Comparison of ENCODE assay signal across 8 cellular contexts in genomic region chr11:65662247-65662801, GRCh38. TPM values are rescaled to one million over a fixed set of nuclear protein-coding genes. Genes with fewer than 3 reads are reported as not detected.
DNase-seq lines count a peak whose midpoint lies in the region; ATAC-seq, FAIRE-seq and TF ChIP-seq lines count a peak whose summit lies in the region.

No MANE protein-coding gene starts in this region.

- WGBS in A549 (ENCODE audit: missing lambda C conversion rate), result 2% methylated on average over 7 of the region's 29 CpGs
- under 1% methylated on average over 29 of the region's 29 CpGs for WGBS in right cardiac atrium
- 0 to 2% (median 1%) methylated on average over 7 to 29 of the region's 29 CpGs for WGBS in spleen, 5 donors

- H3K27ac ChIP-seq in A549 (peak overlapping the region; percentile 96 to 98), right cardiac atrium (ENCODE audit: low read length) (peak overlapping the region; percentile 97), spleen (peak overlapping the region; percentile 93 to 99 (median 98))

- H3K4me3 Mint-ChIP-seq in WTC11, result peak overlapping the region; percentile 81

- ATAC-seq in A549 (peak; percentile 9 to 16; a peak in 5 of 6 replicates), GM21423 (IDR thresholded peaks at IDR 0.05; ENCODE audit: unreplicated experiment) (peak; percentile 12), WTC11 (no peak), right cardiac atrium (peak; percentile 8 to 28), HG03108 (IDR thresholded peaks at IDR 0.05; ENCODE audit: unreplicated experiment) (no peak)

- H3K9me3 Mint-ChIP-seq in WTC11, result no peaks in the 10 kb centered on the region

- no peak for FAIRE-seq in A549 (lab: Jason Lieb, UNC)

- H3K4me1 ChIP-seq in A549, result peaks cover 13% of the 10 kb centered on the region
- H3K4me1 ChIP-seq in right cardiac atrium (ENCODE audit: control insufficient read depth, insufficient read depth, low read length), result peaks cover 7% of the 10 kb centered on the region
- H3K4me1 ChIP-seq in spleen, result peaks cover 17 to 67% (median 46%) of the 10 kb centered on the region in 6 donors

- peaks cover 34% of the 10 kb centered on the region for H3K36me3 Mint-ChIP-seq in WTC11

- no peak for TF ChIP-seq RAD21 in A549 (conservative IDR thresholded peaks at IDR 0.05 in 1 of 2, IDR thresholded peaks at IDR 0.05 in 1 of 2)

- POLR2A ChIA-PET in A549 (lab: Yijun Ruan, JAX) (interaction anchor here (0.6 to 3.4 kb wide), 13 partner anchors 9 to 207 kb away, joined by 3 to 27 read pairs (median 4); partner anchors contain the start of genes PCNX3, RNASEH2C, SIPA1 and ZNRD2), WTC11 (lab: Charles Lee) (interaction anchor here (0.6 to 1.9 kb wide), 5 partner anchors 9 to 197 kb away, joined by 3 to 16 read pairs (median 5); partner anchors contain the start of genes MUS81, RNASEH2C and SIPA1)

- peaks cover 9 to 50% (median 43%) of the 10 kb centered on the region in 6 donors for H3K36me3 ChIP-seq in spleen

- TF ChIP-seq EP300 in A549 (IDR thresholded peaks at IDR 0.05), result no peak

- H3K27me3 Mint-ChIP-seq in WTC11 (ENCODE audit: low read depth), result no peaks in the 10 kb centered on the region; the same call in 1 of the 2 replicates

- peak overlapping the region; percentile 49; the same call in 1 of the 2 replicates for H3K27ac Mint-ChIP-seq in WTC11

- no peaks in the 10 kb centered on the region for H3K9me3 ChIP-seq in A549
- no peaks in the 10 kb centered on the region for H3K9me3 ChIP-seq in right cardiac atrium (ENCODE audit: control insufficient read depth, low read length)
- no peaks in the 10 kb centered on the region for H3K9me3 ChIP-seq in spleen

- peaks cover 4% of the 10 kb centered on the region for H3K4me1 Mint-ChIP-seq in WTC11

- TF ChIP-seq CTCF in A549 (IDR thresholded peaks at IDR 0.05) (no peak), WTC11 (IDR thresholded peaks at IDR 0.05) (no peak), spleen (IDR thresholded peaks at IDR 0.05 in 8 of 11, conservative IDR thresholded peaks at IDR 0.05 in 3 of 11) (no peak)

- intact Hi-C loops in right cardiac atrium (cut with DNase I), result no loop called here
- intact Hi-C loops in spleen (cut with DNase I; ENCODE audit: low total_unique reads), result no loop called here

- CTCF ChIA-PET in A549 (lab: Yijun Ruan, JAX) (interaction anchor here (1.2 to 2.4 kb wide), 6 partner anchors 8 to 222 kb away, joined by 3 to 12 read pairs (median 4); no protein-coding TSS in a partner anchor), WTC11 (lab: Charles Lee) (interaction anchor here (0.6 to 2.6 kb wide), 16 partner anchors 9 to 935 kb away, joined by 3 to 16 read pairs (median 4); partner anchors contain the start of genes FIBP, KAT5, MUS81 and PCNX3)

- H3K4me3 ChIP-seq in A549 (peak overlapping the region; percentile 100), right cardiac atrium (ENCODE audit: low read length) (peak overlapping the region; percentile 85), spleen (peak overlapping the region; percentile 62 to 97 (median 86))

- H3K4me2 ChIP-seq in A549, result peak overlapping the region; percentile 94

- DNase-seq in A549 (ENCODE audit: low read depth in 1 of 2, low spot score in 1 of 2) (no peak), WTC11 (ENCODE audit: low spot score) (no peak), right cardiac atrium (no peak), spleen (no peak), NCI-H2196 (lab: John Stamatoyannopoulos, UW; ENCODE audit: unreplicated experiment) (no peak), ecto neural progenitor cell (ENCODE audit: low spot score) (no peak)

- H3K27me3 ChIP-seq in right cardiac atrium (ENCODE audit: control insufficient read depth, insufficient read depth), result no peaks in the 10 kb centered on the region
- H3K27me3 ChIP-seq in spleen (replicated peaks in 1 of 7), result no peaks in the 10 kb centered on the region

- TF ChIP-seq POLR2A in A549 (IDR thresholded peaks at IDR 0.05; ENCODE audit: low read length) (no peak), spleen (IDR thresholded peaks at IDR 0.05) (no peak)

TF ChIP-seq in A549, 52 proteins besides CTCF, POLR2A, EP300 and RAD21 (continues in another document):
- TF ChIP-seq CHD4 (IDR thresholded peaks at IDR 0.05; ENCODE audit: borderline replicate concordance) (no peak), FOSB (CRISPR knock-in tag; IDR thresholded peaks at IDR 0.05) (no peak), TP53 (CRISPR knock-in tag; IDR thresholded peaks at IDR 0.05) (no peak), MAX (IDR thresholded peaks at IDR 0.05) (no peak)

TF ChIP-seq in WTC11, 78 proteins besides CTCF, POLR2A, EP300 and RAD21:
- 0 out of 2 replicates have a peak, but pooled peaks have one; percentile 12 for TF ChIP-seq NFYB (CRISPR knock-in tag; conservative IDR thresholded peaks at IDR 0.05; ENCODE audit: low read depth)
- 0 out of 2 replicates have a peak, but pooled peaks have one; percentile 24 for TF ChIP-seq E2F4 (CRISPR knock-in tag; IDR thresholded peaks at IDR 0.05; ENCODE audit: borderline replicate concordance, low read depth)
- TF ChIP-seq ETV6 (CRISPR knock-in tag; IDR thresholded peaks at IDR 0.05), result no peak
TF ChIP-seq in WTC11: peak in this region for 2.

RNA-seq across cellular contexts. Expression of gene RELA, which starts 0.4 kb away (rescaled TPM):
- 28.9 and 31.8 TPM in 2 replicates for polyA plus RNA-seq in A549 (2011; rRNA removed)
- polyA plus RNA-seq in A549 (2012; cell fraction: cytosol; rRNA removed), result 52.5 and 61.2 TPM in 2 replicates
- polyA plus RNA-seq in A549 (2012; cell fraction: nucleus; rRNA removed), result 90.0 and 117 TPM in 2 replicates
- polyA plus RNA-seq in A549 (2017; fragmentation: RNase III; extraction: RNeasy Plus Mini Kit Qiagen cat#74134 plus additional on column Dnase treatment), result 50.7 to 55.8 TPM (median 55.1 TPM) in 3 replicates
- polyA minus RNA-seq in A549 (2011; rRNA and poly(A)+ RNA removed), result 44.1 and 63.9 TPM in 2 replicates
- total RNA-seq in WTC11 (2021), result 26.3 to 35.1 TPM (median 29.0 TPM) in 3 replicates
- total RNA-seq in right cardiac atrium, result 10 to 100 TPM; 40.1 to 54.6 (median 40.9) TPM
- polyA plus RNA-seq in right cardiac atrium, result 30.6 TPM
- total RNA-seq in spleen, result 100 to 1,000 TPM in 1 of 7 donors, 10 to 100 TPM in 6; 68.2 to 115 (median 85.3) TPM
- polyA plus RNA-seq in spleen, result 10 to 100 TPM; 25.8 to 43.0 (median 25.9) TPM

RNA-seq across cellular contexts. Expression of gene SIPA1, which starts 24.4 kb away (rescaled TPM):
- polyA plus RNA-seq in A549 (2011; rRNA removed) (9.9 and 10.4 TPM in 2 replicates), A549 (2017; fragmentation: RNase III; extraction: RNeasy Plus Mini Kit Qiagen cat#74134 plus additional on column Dnase treatment) (16.9 to 21.3 TPM (median 17.4 TPM) in 3 replicates), right cardiac atrium (19.3 TPM), spleen (100 to 1,000 TPM; 269 to 423 (median 327) TPM)
- 20.3 and 32.5 TPM in 2 replicates for polyA plus RNA-seq in A549 (2012; cell fraction: cytosol; rRNA removed)
- 27.9 and 48.3 TPM in 2 replicates for polyA plus RNA-seq in A549 (2012; cell fraction: nucleus; rRNA removed)
- 9.6 and 15.2 TPM in 2 replicates for polyA minus RNA-seq in A549 (2011; rRNA and poly(A)+ RNA removed)
- total RNA-seq in WTC11 (2021) (63.3 to 71.7 TPM (median 65.4 TPM) in 3 replicates), right cardiac atrium (10 to 100 TPM; 22.4 to 27.4 (median 26.2) TPM), spleen (100 to 1,000 TPM; 167 to 308 (median 255) TPM)

RNA-seq across cellular contexts. Expression of gene PCNX3, which starts 46.7 kb away (rescaled TPM):
- polyA plus RNA-seq in A549 (2011; rRNA removed) (14.2 and 17.2 TPM in 2 replicates), A549 (2017; fragmentation: RNase III; extraction: RNeasy Plus Mini Kit Qiagen cat#74134 plus additional on column Dnase treatment) (26.6 to 30.8 TPM (median 29.7 TPM) in 3 replicates), right cardiac atrium (10.2 TPM), spleen (10 to 100 TPM in 2 of 3 donors, 1 to 10 TPM in 1; 9.2 to 24.9 (median 17.7) TPM)
- 37.5 and 49.6 TPM in 2 replicates for polyA plus RNA-seq in A549 (2012; cell fraction: cytosol; rRNA removed)
- polyA plus RNA-seq in A549 (2012; cell fraction: nucleus; rRNA removed), result 142 and 197 TPM in 2 replicates
- 22.9 and 35.0 TPM in 2 replicates for polyA minus RNA-seq in A549 (2011; rRNA and poly(A)+ RNA removed)
- total RNA-seq in WTC11 (2021) (44.6 to 51.6 TPM (median 45.8 TPM) in 3 replicates), right cardiac atrium (10 to 100 TPM; 13.4 to 17.2 (median 14.8) TPM), spleen (10 to 100 TPM; 38.6 to 51.3 (median 47.4) TPM)

RNA-seq across cellular contexts. Expression of gene MAP3K11, which starts 48.3 kb away (rescaled TPM):
- polyA plus RNA-seq in A549 (2011; rRNA removed), result 16.7 and 18.1 TPM in 2 replicates
- 30.6 and 42.9 TPM in 2 replicates for polyA plus RNA-seq in A549 (2012; cell fraction: cytosol; rRNA removed)
- polyA plus RNA-seq in A549 (2012; cell fraction: nucleus; rRNA removed), result 47.1 and 61.0 TPM in 2 replicates
- 30.9 to 34.9 TPM (median 34.5 TPM) in 3 replicates for polyA plus RNA-seq in A549 (2017; fragmentation: RNase III; extraction: RNeasy Plus Mini Kit Qiagen cat#74134 plus additional on column Dnase treatment)
- 35.2 and 53.1 TPM in 2 replicates for polyA minus RNA-seq in A549 (2011; rRNA and poly(A)+ RNA removed)
- total RNA-seq in WTC11 (2021), result 46.1 to 56.1 TPM (median 52.8 TPM) in 3 replicates
- 10 to 100 TPM; 35.0 to 41.2 (median 38.1) TPM for total RNA-seq in right cardiac atrium
- polyA plus RNA-seq in right cardiac atrium, result 30.8 TPM
- total RNA-seq in spleen, result 100 to 1,000 TPM in 3 of 7 donors, 10 to 100 TPM in 4; 93.5 to 158 (median 99.9) TPM
- polyA plus RNA-seq in spleen, result 100 to 1,000 TPM in 1 of 3 donors, 10 to 100 TPM in 2; 29.4 to 109 (median 97.7) TPM

RNA-seq across cellular contexts. Expression of gene KAT5, which starts 49.7 kb away (rescaled TPM):
- polyA plus RNA-seq in A549 (2011; rRNA removed) (25.8 and 34.6 TPM in 2 replicates), A549 (2017; fragmentation: RNase III; extraction: RNeasy Plus Mini Kit Qiagen cat#74134 plus additional on column Dnase treatment) (39.8 to 44.7 TPM (median 41.2 TPM) in 3 replicates), right cardiac atrium (49.1 TPM), spleen (100 to 1,000 TPM in 1 of 3 donors, 10 to 100 TPM in 2; 55.3 to 103 (median 72.4) TPM)
- 51.7 and 58.0 TPM in 2 replicates for polyA plus RNA-seq in A549 (2012; cell fraction: cytosol; rRNA removed)
- polyA plus RNA-seq in A549 (2012; cell fraction: nucleus; rRNA removed), result 95.5 and 97.4 TPM in 2 replicates
- polyA minus RNA-seq in A549 (2011; rRNA and poly(A)+ RNA removed), result 63.3 and 67.9 TPM in 2 replicates
- total RNA-seq in WTC11 (2021) (44.9 to 56.6 TPM (median 46.0 TPM) in 3 replicates), right cardiac atrium (10 to 100 TPM; 49.0 to 57.2 (median 54.0) TPM), spleen (10 to 100 TPM; 55.0 to 85.8 (median 63.6) TPM)

Comparison
In these comparisons a context has a peak if more than half of its experiments do, and no peak if none do; other contexts are left out.
1. ATAC-seq: peak in A549 (2 of 2), GM21423 (single experiment) and right cardiac atrium (2 of 2); none in WTC11 (single experiment) and HG03108 (single experiment).
2. Peak in every context shown above with its lines, with median percentiles within 50 percentile points of each other: H3K27ac ChIP-seq and H3K4me3 ChIP-seq.